In the genomic region with DNA sequence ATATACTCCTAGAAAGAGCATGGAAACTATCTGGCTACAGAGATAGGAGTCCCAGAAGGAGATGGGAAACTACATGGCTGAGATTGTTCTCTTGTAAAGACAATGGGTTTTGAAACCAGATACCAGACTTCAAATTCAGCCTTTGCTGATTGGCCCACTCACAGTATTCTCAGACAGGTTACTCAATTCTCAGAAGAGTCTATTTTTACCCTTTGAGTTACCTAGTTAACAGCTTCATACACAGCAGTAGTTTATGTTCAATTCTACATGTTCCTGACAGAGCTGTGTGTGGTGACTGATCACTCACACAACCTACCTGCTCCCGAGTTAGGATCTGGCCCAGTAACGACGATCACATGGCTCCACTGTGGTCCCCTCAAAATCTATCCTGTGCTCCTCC, we compare ENCODE assay signal across 1 cellular context.
TF ChIP-seq lines count a peak whose summit lies in the region.

No MANE protein-coding gene starts in this region.

TF ChIP-seq in H1, 55 proteins besides CTCF, POLR2A, EP300 and RAD21:
- no peak for TF ChIP-seq GTF2F1 (IDR thresholded peaks at IDR 0.05; ENCODE audit: borderline replicate concordance, low read depth, low read length)
- 0 out of 2 replicates have a peak, but pooled peaks have one; percentile 24 for TF ChIP-seq POLR2AphosphoS5 (IDR thresholded peaks at IDR 0.05; ENCODE audit: low read depth, low read length)
